ENCODE assay signal across 2 cellular contexts in the genomic region with DNA sequence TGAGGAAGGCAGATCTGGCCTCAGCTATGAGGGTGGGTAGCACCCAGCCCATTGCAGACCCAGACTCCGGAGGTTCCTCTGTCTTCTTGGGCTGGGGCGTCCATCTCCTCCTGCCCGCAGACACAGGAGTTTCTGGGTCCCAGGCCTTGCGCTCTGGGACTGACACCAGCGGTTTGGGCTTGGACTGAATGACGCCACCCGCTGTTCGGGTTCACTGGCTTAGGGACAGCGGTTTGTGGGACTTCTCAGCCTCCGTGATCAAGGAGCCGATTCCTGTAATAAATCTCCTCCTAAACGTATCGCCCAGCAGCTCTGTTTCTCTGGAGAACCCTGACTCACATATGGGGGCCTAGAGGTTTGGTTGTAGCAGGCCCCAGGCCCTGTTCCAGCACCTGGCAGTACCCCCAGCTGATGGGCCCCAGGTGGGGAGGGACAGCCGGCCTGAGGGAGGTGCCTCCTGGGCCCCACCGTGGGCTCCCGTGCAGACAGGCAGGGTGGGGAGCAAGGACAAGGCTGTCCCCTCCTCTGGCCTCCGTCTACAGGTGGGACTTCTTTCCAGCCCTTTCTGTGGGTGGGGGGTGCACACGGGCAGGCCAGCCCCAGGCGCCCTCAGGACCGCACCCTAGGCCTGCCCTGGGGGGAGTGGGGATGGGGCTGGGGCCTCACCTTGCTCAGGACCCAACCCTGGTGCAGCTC.
TF ChIP-seq lines count a peak whose summit lies in the region.

No MANE protein-coding gene starts in this region.

TF ChIP-seq in SK-N-SH, 30 proteins besides CTCF, POLR2A, EP300 and RAD21:
- TF ChIP-seq TCF12 (IDR thresholded peaks at IDR 0.05) (no peak), SIN3A (IDR thresholded peaks at IDR 0.05; ENCODE audit: borderline replicate concordance, low read depth, low read length) (no peak), PBX3 (IDR thresholded peaks at IDR 0.05) (no peak), NFIC (IDR thresholded peaks at IDR 0.05; ENCODE audit: borderline replicate concordance) (no peak), ELF1 (IDR thresholded peaks at IDR 0.05) (no peak), TEAD4 (IDR thresholded peaks at IDR 0.05; ENCODE audit: borderline replicate concordance, insufficient read depth) (no peak), TAF1 (IDR thresholded peaks at IDR 0.05; ENCODE audit: borderline replicate concordance, low read depth, low read length) (no peak), USF1 (IDR thresholded peaks at IDR 0.05; ENCODE audit: borderline replicate concordance, low read depth) (no peak)
- TF ChIP-seq, protein P1, sequence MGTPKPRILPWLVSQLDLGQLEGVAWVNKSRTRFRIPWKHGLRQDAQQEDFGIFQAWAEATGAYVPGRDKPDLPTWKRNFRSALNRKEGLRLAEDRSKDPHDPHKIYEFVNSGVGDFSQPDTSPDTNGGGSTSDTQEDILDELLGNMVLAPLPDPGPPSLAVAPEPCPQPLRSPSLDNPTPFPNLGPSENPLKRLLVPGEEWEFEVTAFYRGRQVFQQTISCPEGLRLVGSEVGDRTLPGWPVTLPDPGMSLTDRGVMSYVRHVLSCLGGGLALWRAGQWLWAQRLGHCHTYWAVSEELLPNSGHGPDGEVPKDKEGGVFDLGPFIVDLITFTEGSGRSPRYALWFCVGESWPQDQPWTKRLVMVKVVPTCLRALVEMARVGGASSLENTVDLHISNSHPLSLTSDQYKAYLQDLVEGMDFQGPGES (IDR thresholded peaks at IDR 0.05; ENCODE audit: low read depth, low read length): no peak

TF ChIP-seq in SK-N-SH treated with all-trans-retinoic acid at 6 μM for 48 hours, 23 proteins besides CTCF, POLR2A, EP300 and RAD21:
- TF ChIP-seq ZNF70 (CRISPR knock-in tag; IDR thresholded peaks at IDR 0.05): no peak
